ENCODE assay signal across 15 cellular contexts in genomic region chr6:139679516-139680179, GRCh38.
DNase-seq lines count a peak whose midpoint lies in the region; ATAC-seq and TF ChIP-seq lines count a peak whose summit lies in the region.
"Had no signal": no experiment of that assay in that cellular context is flagged by ENCODE, and none has a peak within 500 bp of the region (broad histone marks: within the 10 kb centered on the region; RNA-seq: fewer than 3 reads in every experiment).

No MANE protein-coding gene starts in this region.

- H3K27ac ChIP-seq in hepatocyte, result peak overlapping the region; percentile 7
- H3K27ac ChIP-seq: VCaP had no signal

- no peak overlapping the region for H3K4me3 ChIP-seq in hepatocyte

- DNase-seq in HCEC 1CT (peak; percentile 55), SIG-M5 treated with dmso at 0.1 percent for 504 hours (lab: John Stamatoyannopoulos, UW; ENCODE audit: unreplicated experiment) (peak; percentile 77), hepatocyte (ENCODE audit: low spot score) (no peak), stromal cell of bone marrow (ENCODE audit: low read depth) (peak; percentile 12)
- no peak for DNase-seq in activated effector memory CD4-positive, alpha-beta T cell treated with Interleukin-2 at 50 U/mL for 16 hours
- no peak for DNase-seq in T-helper 2 cell treated with Interferon-gamma antibody and Interleukin-4, amounts not matched to agents 5 μg/mL and 100 μg/mL, for 36 hours (ENCODE audit: low spot score)
- DNase-seq: activated CD8-positive, alpha-beta memory T cell treated with anti-CD3 and anti-CD28 coated beads, Interleukin-2, amount 10 ng/mL, durations not matched to agents 7 days and 5 days; cerebellar nuclear complex; erythroblast; midbrain; NCI-H510A had no signal

- no peaks in the 10 kb centered on the region for H3K27me3 Mint-ChIP-seq in T-helper 2 cell treated with Interferon-gamma antibody and Interleukin-4, amounts not matched to agents 5 μg/mL and 100 μg/mL, for 36 hours (ENCODE audit: low read depth)
- H3K27me3 Mint-ChIP-seq: activated CD8-positive, alpha-beta memory T cell treated with anti-CD3 and anti-CD28 coated beads, Interleukin-2, amount 10 ng/mL, durations not matched to agents 7 days and 5 days; activated naive CD4-positive, alpha-beta T cell treated with anti-CD3 and anti-CD28 coated beads, Interleukin-2, amount 50 U/mL, for 24 hours had no signal

- H3K36me3 ChIP-seq in hepatocyte (replicated peaks; ENCODE audit: insufficient read depth, low read depth), result no peaks in the 10 kb centered on the region

- no peaks in the 10 kb centered on the region for H3K36me3 Mint-ChIP-seq in T-helper 2 cell treated with Interferon-gamma antibody and Interleukin-4, amounts not matched to agents 5 μg/mL and 100 μg/mL, for 36 hours (ENCODE audit: low read depth)
- H3K36me3 Mint-ChIP-seq: activated CD8-positive, alpha-beta memory T cell treated with anti-CD3 and anti-CD28 coated beads, Interleukin-2, amount 10 ng/mL, durations not matched to agents 7 days and 5 days; activated naive CD4-positive, alpha-beta T cell treated with anti-CD3 and anti-CD28 coated beads, Interleukin-2, amount 50 U/mL, for 24 hours had no signal

- no peak for TF ChIP-seq CTCF in hepatocyte (IDR thresholded peaks at IDR 0.05; ENCODE audit: poor library complexity)

- H3K4me1 ChIP-seq in hepatocyte (ENCODE audit: insufficient read depth), result peaks cover 11% of the 10 kb centered on the region

- H3K4me2 ChIP-seq in hepatocyte, result no peak overlapping the region

- no peak overlapping the region for H2AFZ ChIP-seq in hepatocyte

- no peak for ATAC-seq in GM21390 (IDR thresholded peaks at IDR 0.05; ENCODE audit: unreplicated experiment)
- ATAC-seq: activated CD8-positive, alpha-beta memory T cell treated with anti-CD3 and anti-CD28 coated beads, Interleukin-2, amount 10 ng/mL, durations not matched to agents 7 days and 5 days; Right ventricle myocardium inferior had no signal

- no peak overlapping the region for H3K4me3 Mint-ChIP-seq in T-helper 2 cell treated with Interferon-gamma antibody and Interleukin-4, amounts not matched to agents 5 μg/mL and 100 μg/mL, for 36 hours
- H3K4me3 Mint-ChIP-seq: activated CD8-positive, alpha-beta memory T cell treated with anti-CD3 and anti-CD28 coated beads, Interleukin-2, amount 10 ng/mL, durations not matched to agents 7 days and 5 days; activated naive CD4-positive, alpha-beta T cell treated with anti-CD3 and anti-CD28 coated beads, Interleukin-2, amount 50 U/mL, for 24 hours had no signal

- 89% methylated on average over 3 of the region's 3 CpGs for WGBS in hepatocyte (ENCODE audit: low lambda C conversion rate, missing lambda C conversion rate)

- no peaks in the 10 kb centered on the region for H4K20me1 ChIP-seq in hepatocyte (ENCODE audit: insufficient read depth, poor library complexity, severe bottlenecking)

- no peaks in the 10 kb centered on the region for H3K9me3 ChIP-seq in hepatocyte (ENCODE audit: low read depth)

- no peaks in the 10 kb centered on the region for H3K79me2 ChIP-seq in hepatocyte

- H3K27ac Mint-ChIP-seq in T-helper 2 cell treated with Interferon-gamma antibody and Interleukin-4, amounts not matched to agents 5 μg/mL and 100 μg/mL, for 36 hours, result no peak overlapping the region
- H3K27ac Mint-ChIP-seq: activated CD8-positive, alpha-beta memory T cell treated with anti-CD3 and anti-CD28 coated beads, Interleukin-2, amount 10 ng/mL, durations not matched to agents 7 days and 5 days; activated naive CD4-positive, alpha-beta T cell treated with anti-CD3 and anti-CD28 coated beads, Interleukin-2, amount 50 U/mL, for 24 hours had no signal

- no peaks in the 10 kb centered on the region for H3K4me1 Mint-ChIP-seq in T-helper 2 cell treated with Interferon-gamma antibody and Interleukin-4, amounts not matched to agents 5 μg/mL and 100 μg/mL, for 36 hours (ENCODE audit: low read depth)
- H3K4me1 Mint-ChIP-seq: activated CD8-positive, alpha-beta memory T cell treated with anti-CD3 and anti-CD28 coated beads, Interleukin-2, amount 10 ng/mL, durations not matched to agents 7 days and 5 days; activated naive CD4-positive, alpha-beta T cell treated with anti-CD3 and anti-CD28 coated beads, Interleukin-2, amount 50 U/mL, for 24 hours had no signal

- no peaks in the 10 kb centered on the region for H3K9me2 ChIP-seq in hepatocyte (replicated peaks; ENCODE audit: insufficient read depth)

- no peaks in the 10 kb centered on the region for H3K9me3 Mint-ChIP-seq in T-helper 2 cell treated with Interferon-gamma antibody and Interleukin-4, amounts not matched to agents 5 μg/mL and 100 μg/mL, for 36 hours
- H3K9me3 Mint-ChIP-seq: activated naive CD4-positive, alpha-beta T cell treated with anti-CD3 and anti-CD28 coated beads, Interleukin-2, amount 50 U/mL, for 24 hours had no signal

- H3K27me3 ChIP-seq in hepatocyte, result no peaks in the 10 kb centered on the region

Comparison
In these comparisons a context has a peak if more than half of its experiments do, and no peak if none do; other contexts are left out.
1. DNase-seq: peak in HCEC 1CT (single experiment), SIG-M5 treated with dmso at 0.1 percent for 504 hours (single experiment) and stromal cell of bone marrow (single experiment); none in hepatocyte (single experiment), activated effector memory CD4-positive, alpha-beta T cell treated with Interleukin-2 at 50 U/mL for 16 hours (single experiment) and T-helper 2 cell treated with Interferon-gamma antibody and Interleukin-4, amounts not matched to agents 5 μg/mL and 100 μg/mL, for 36 hours (single experiment).